ENCODE assay signal across 1 cellular context in genomic region chr1:43991476-43992231, GRCh38.
TF ChIP-seq lines count a peak whose summit lies in the region.

TSS of gene CCDC24 (plus strand) at chr1:43991599. CDS start at chr1:43991879, 280 bp downstream.

TF ChIP-seq in K562, 482 proteins besides CTCF, POLR2A, EP300 and RAD21 (continued from another document):
- no peak for TF ChIP-seq CUX1 (CRISPR knock-in tag; IDR thresholded peaks at IDR 0.05)
- peak; percentile 24 for TF ChIP-seq SIRT6 (IDR thresholded peaks at IDR 0.05; ENCODE audit: low read depth, low read length)
- TF ChIP-seq ZNF592 (IDR thresholded peaks at IDR 0.05), result 0 out of 2 replicates have a peak, but pooled peaks have one; percentile 61
- TF ChIP-seq SUPT5H (IDR thresholded peaks at IDR 0.05), result peak; percentile 77
- peak; percentile 97 for TF ChIP-seq BHLHE40 (IDR thresholded peaks at IDR 0.05; ENCODE audit: low read length)
- no peak for TF ChIP-seq ZBED1 (IDR thresholded peaks at IDR 0.05)
- no peak for TF ChIP-seq ZNF668 (CRISPR knock-in tag; IDR thresholded peaks at IDR 0.05)
- TF ChIP-seq POLR2G (IDR thresholded peaks at IDR 0.05; ENCODE audit: low read depth, low read length), result peak; percentile 89
- TF ChIP-seq CGGBP1 (CRISPR knock-in tag; IDR thresholded peaks at IDR 0.05), result 0 out of 2 replicates have a peak, but pooled peaks have one; percentile 2
- no peak for TF ChIP-seq ZNF586 (CRISPR knock-in tag; conservative IDR thresholded peaks at IDR 0.05)
- no peak for TF ChIP-seq KAT2B (IDR thresholded peaks at IDR 0.05; ENCODE audit: low read depth, low read length)
- TF ChIP-seq ZNF778 (CRISPR knock-in tag; IDR thresholded peaks at IDR 0.05), result no peak
- TF ChIP-seq PHF20 (IDR thresholded peaks at IDR 0.05; ENCODE audit: partially characterized antibody), result peak; percentile 40
- TF ChIP-seq FOXJ2 (tag; IDR thresholded peaks at IDR 0.05), result no peak
